In the genomic region with DNA sequence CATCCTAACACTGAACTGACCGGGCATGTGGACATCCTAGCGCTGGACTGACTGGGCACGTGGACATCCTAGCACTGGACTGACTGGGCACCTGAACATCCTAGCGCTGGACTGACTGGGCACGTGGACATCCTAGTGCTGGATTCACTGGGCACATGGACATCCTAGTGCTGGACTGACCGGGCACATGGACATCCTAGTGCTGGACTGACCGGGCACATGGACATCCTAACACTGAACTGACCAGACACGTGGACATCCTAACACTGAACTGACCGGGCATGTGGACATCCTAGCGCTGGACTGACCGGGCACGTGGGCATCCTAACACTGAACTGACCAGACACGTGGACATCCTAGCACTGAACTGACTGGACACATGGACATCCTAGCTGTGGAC, we compare ENCODE assay signal across 1 cellular context. TPM values are rescaled to one million over a fixed set of nuclear protein-coding genes. Genes with fewer than 3 reads are reported as not detected.
"Had no signal": no experiment of that assay in that cellular context is flagged by ENCODE, and none has a peak within 500 bp of the region (broad histone marks: within the 10 kb centered on the region; RNA-seq: fewer than 3 reads in every experiment).

No MANE protein-coding gene starts in this region.

RNA-seq across cellular contexts. Expression of a gene that starts 30.9 kb away (rescaled TPM):
- polyA plus RNA-seq: neural cell had no signal
